In the genomic region with DNA sequence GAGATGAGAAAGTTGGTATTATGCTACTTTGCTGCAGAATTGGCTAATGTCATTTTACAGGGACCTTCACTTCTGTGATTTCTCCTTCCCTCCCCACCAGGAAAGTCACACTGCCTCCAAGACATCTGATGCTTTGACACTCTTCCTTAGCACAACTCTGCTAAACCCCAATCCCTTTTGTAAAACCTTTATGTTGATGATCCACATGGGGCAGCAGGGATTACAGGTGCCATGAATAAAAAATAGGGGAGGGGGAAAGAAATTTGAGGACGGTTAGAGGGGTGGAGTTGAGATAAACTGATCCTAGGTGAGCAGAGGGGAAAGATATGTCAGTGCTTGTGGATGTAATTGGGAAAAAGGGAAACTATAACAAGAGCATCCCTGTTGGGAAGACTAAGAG, we compare ENCODE assay signal across 12 cellular contexts.
"Had no signal": no experiment of that assay in that cellular context is flagged by ENCODE, and none has a peak within 500 bp of the region (broad histone marks: within the 10 kb centered on the region; RNA-seq: fewer than 3 reads in every experiment).

No MANE protein-coding gene starts in this region.

- H3K4me3 Mint-ChIP-seq: effector memory CD8-positive, alpha-beta T cell; mesothelial cell of epicardium had no signal

- H3K27me3 Mint-ChIP-seq: effector memory CD8-positive, alpha-beta T cell had no signal

- DNase-seq: activated CD4-positive, alpha-beta T cell treated with anti-CD3 and anti-CD28 coated beads, Interleukin-2, amount 50 U/mL, for 4 hours; activated effector memory CD4-positive, alpha-beta T cell treated with anti-CD3 and anti-CD28 coated beads, Interleukin-2, amount 50 U/mL, for 16 hours; caudate nucleus; effector memory CD8-positive, alpha-beta T cell; hippocampal formation; right cardiac atrium; stimulated activated naive CD4-positive, alpha-beta T cell; substantia nigra; T-helper 2 cell; trophoblast cell had no signal

- H3K4me1 Mint-ChIP-seq: mesothelial cell of epicardium had no signal

- H3K9me3 Mint-ChIP-seq: effector memory CD8-positive, alpha-beta T cell; mesothelial cell of epicardium had no signal

- ATAC-seq: effector memory CD8-positive, alpha-beta T cell; right cardiac atrium; SK-N-SH treated with all-trans-retinoic acid at 6 μM for 48 hours had no signal
